ENCODE assay signal across 8 cellular contexts in the genomic region with DNA sequence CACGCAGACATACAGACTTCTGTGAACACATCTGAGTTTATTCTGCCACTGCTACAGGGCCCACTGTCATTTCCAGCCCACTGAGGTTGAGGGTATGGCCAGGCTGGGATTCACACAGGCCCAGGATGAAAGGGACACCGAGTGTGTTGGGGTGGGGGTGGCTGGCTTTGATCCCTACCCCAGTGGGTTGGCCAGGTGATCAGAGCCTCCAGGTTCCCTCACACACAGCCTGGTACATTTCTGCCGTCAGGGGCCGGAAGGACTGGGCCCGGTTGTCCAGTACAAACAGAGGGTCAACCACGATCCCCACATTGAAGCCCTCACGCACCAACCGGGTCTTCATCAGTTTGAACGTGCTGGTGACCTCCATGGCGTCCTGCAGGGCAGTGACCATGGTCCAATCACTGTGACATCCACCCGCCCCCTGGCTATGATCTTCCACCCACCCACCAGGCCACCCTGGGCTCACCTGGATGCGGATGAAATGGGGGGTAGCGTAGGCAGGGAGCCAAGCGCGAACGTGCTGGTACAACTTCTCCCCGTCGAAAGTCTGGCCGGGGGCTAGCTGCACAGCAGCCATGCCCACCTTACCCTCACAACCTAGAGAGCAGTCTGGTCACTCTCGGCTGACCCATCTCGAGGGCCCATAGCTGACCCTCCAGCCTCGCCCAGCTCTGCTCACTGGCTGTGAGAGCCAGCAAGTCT. TPM values are rescaled to one million over a fixed set of nuclear protein-coding genes. Genes with fewer than 3 reads are reported as not detected.
DNase-seq lines count a peak whose midpoint lies in the region; ATAC-seq and TF ChIP-seq lines count a peak whose summit lies in the region.

No MANE protein-coding gene starts in this region.

- no peak overlapping the region for H2AK5ac ChIP-seq in H9 (ENCODE audit: insufficient read length, low read length)

- H4K8ac ChIP-seq in H9 (replicated peaks; ENCODE audit: insufficient read length, low read depth, low read length) = no peak overlapping the region

- H3K27me3 ChIP-seq in H9 (ENCODE audit: insufficient read depth, low read length) = no peaks in the 10 kb centered on the region
- H3K27me3 ChIP-seq in hepatocyte = no peaks in the 10 kb centered on the region

- H3K79me2 ChIP-seq in H9 (ENCODE audit: insufficient read depth, low read length) (no peaks in the 10 kb centered on the region), hepatocyte (no peaks in the 10 kb centered on the region)

- no peak overlapping the region for H3K18ac ChIP-seq in H9 (ENCODE audit: insufficient read length, low read depth, low read length)

- no peak overlapping the region for H3K4ac ChIP-seq in H9 (ENCODE audit: low read depth, low read length)

- H3K4me3 ChIP-seq in hepatocyte = no peak overlapping the region

- H2AFZ ChIP-seq in H9 (ENCODE audit: low read length) (no peak overlapping the region), hepatocyte (peak overlapping the region; percentile 68)

- ATAC-seq in stimulated activated naive B cell treated with anti-CD40 and anti-IgM and Interleukin-4, amounts not matched to agents 10 μg/mL and 1 μg/mL and 100 μg/mL, for 72 hours (replicated peaks) = no peak
- ATAC-seq in HG03442 (IDR thresholded peaks at IDR 0.05; ENCODE audit: unreplicated experiment) (no peak), GM18502 (IDR thresholded peaks at IDR 0.05; ENCODE audit: poor library complexity, unreplicated experiment) (no peak)

- peaks cover 14% of the 10 kb centered on the region for H3K23me2 ChIP-seq in H9 (ENCODE audit: insufficient read length, low read depth, low read length, poor library complexity, severe bottlenecking)

- no peak overlapping the region for H4K5ac ChIP-seq in H9 (ENCODE audit: insufficient read length, low read depth, low read length)

- TF ChIP-seq CTCF in H9 (conservative IDR thresholded peaks at IDR 0.05) (no peak), hepatocyte (IDR thresholded peaks at IDR 0.05; ENCODE audit: poor library complexity) (no peak), GM13977 (IDR thresholded peaks at IDR 0.05; ENCODE audit: extremely low read depth, insufficient read depth, missing control alignments) (no peak)

- H3K79me1 ChIP-seq in H9 (ENCODE audit: insufficient read depth, low read depth, low read length, poor library complexity, severe bottlenecking) = no peaks in the 10 kb centered on the region

- H4K20me1 ChIP-seq in H9 (ENCODE audit: control insufficient read depth, insufficient read depth, insufficient read length) (no peaks in the 10 kb centered on the region), hepatocyte (ENCODE audit: insufficient read depth, poor library complexity, severe bottlenecking) (no peaks in the 10 kb centered on the region)

- no peak overlapping the region for H3K14ac ChIP-seq in H9 (ENCODE audit: insufficient read depth, low read length)

- in situ Hi-C loops in GM13977 (cut with MboI; ENCODE audit: low pct_unique_long_range_greater_than_20kb, low sequenced_read_pairs, unreplicated experiment) = no loop called here

- no peak overlapping the region for H2BK20ac ChIP-seq in H9 (ENCODE audit: low read depth, low read length, poor library complexity, severe bottlenecking)

- no peak overlapping the region for H3K27ac ChIP-seq in H9 (ENCODE audit: insufficient read length, low read depth, low read length)
- H3K27ac ChIP-seq in hepatocyte = no peak overlapping the region

- H3K56ac ChIP-seq in H9 (ENCODE audit: insufficient read length, low read depth, low read length) = no peak overlapping the region

- H3T11ph ChIP-seq in H9 (ENCODE audit: low read length) = no peak overlapping the region

- intact Hi-C loops in activated CD4-positive, alpha-beta memory T cell treated with anti-CD3 and anti-CD28 coated beads for 36 hours (cut with micrococcal nuclease) = loop anchor here (1.0 to 2.0 kb wide), 9 partner anchors 9 to 220 kb away; a partner anchor contains a TSS

- DNase-seq in H9 = no peak
- DNase-seq in activated CD4-positive, alpha-beta memory T cell treated with anti-CD3 and anti-CD28 coated beads for 36 hours = no peak
- DNase-seq in hepatocyte (ENCODE audit: low spot score) = peak; percentile 5
- DNase-seq in stimulated activated naive B cell treated with anti-CD40 and anti-IgM and Interleukin-4, amounts not matched to agents 10 μg/mL and 1 μg/mL and 100 μg/mL, for 72 hours = no peak
- no peak for DNase-seq in GF-D8 (lab: John Stamatoyannopoulos, UW)
- no peak for DNase-seq in GM13977 (ENCODE audit: low spot score)

- H3K4me1 Mint-ChIP-seq in H9 = peaks cover 9 to 12% of the 10 kb centered on the region in 2 experiments
- H3K4me1 Mint-ChIP-seq in activated CD4-positive, alpha-beta memory T cell treated with anti-CD3 and anti-CD28 coated beads for 36 hours (ENCODE audit: low read depth) = peaks cover 27% of the 10 kb centered on the region
- peaks cover 20 to 25% of the 10 kb centered on the region in 2 donors for H3K4me1 Mint-ChIP-seq in stimulated activated naive B cell treated with anti-CD40 and anti-IgM and Interleukin-4, amounts not matched to agents 10 μg/mL and 1 μg/mL and 100 μg/mL, for 72 hours

- no peak overlapping the region for H2BK120ac ChIP-seq in H9 (ENCODE audit: low read depth, low read length, poor library complexity, severe bottlenecking)

- H3K4me2 ChIP-seq in H9 (ENCODE audit: insufficient read depth, insufficient read length, low read length) = peak overlapping the region; percentile 60
- H3K4me2 ChIP-seq in hepatocyte = peak overlapping the region; percentile 76

- no peak overlapping the region for H2BK15ac ChIP-seq in H9 (ENCODE audit: low read depth, low read length)

- H3K27ac Mint-ChIP-seq in H9 = no peak overlapping the region; a peak in 2 of 7 replicates
- H3K27ac Mint-ChIP-seq in activated CD4-positive, alpha-beta memory T cell treated with anti-CD3 and anti-CD28 coated beads for 36 hours = peak overlapping the region; percentile 46
- H3K27ac Mint-ChIP-seq in stimulated activated naive B cell treated with anti-CD40 and anti-IgM and Interleukin-4, amounts not matched to agents 10 μg/mL and 1 μg/mL and 100 μg/mL, for 72 hours = peak overlapping the region; percentile 90

- peaks cover 4% of the 10 kb centered on the region for H3K27me3 Mint-ChIP-seq in H9 (ENCODE audit: low read depth)
- no peaks in the 10 kb centered on the region for H3K27me3 Mint-ChIP-seq in activated CD4-positive, alpha-beta memory T cell treated with anti-CD3 and anti-CD28 coated beads for 36 hours
- no peaks in the 10 kb centered on the region for H3K27me3 Mint-ChIP-seq in stimulated activated naive B cell treated with anti-CD40 and anti-IgM and Interleukin-4, amounts not matched to agents 10 μg/mL and 1 μg/mL and 100 μg/mL, for 72 hours

- CTCF ChIA-PET in activated CD4-positive, alpha-beta memory T cell treated with anti-CD3 and anti-CD28 coated beads for 36 hours (lab: Charles Lee) = interaction anchor here (1.2 to 3.0 kb wide), 2 partner anchors 21 to 74 kb away, joined by 3 to 21 read pairs; a partner anchor contains a TSS

- H2BK5ac ChIP-seq in H9 (ENCODE audit: insufficient read length, low read length) = no peak overlapping the region

- no CpG with 5 or more reads among the region's 22 CpGs for WGBS in H9 (ENCODE audit: extremely low coverage, insufficient read length, low lambda C conversion rate)
- 64% methylated on average over 21 of the region's 22 CpGs for WGBS in hepatocyte (ENCODE audit: low lambda C conversion rate, missing lambda C conversion rate)

- H3K9ac ChIP-seq in H9 (ENCODE audit: extremely low read depth, insufficient read length, low read length) = peak overlapping the region; percentile 1

- H2BK12ac ChIP-seq in H9 (ENCODE audit: insufficient read length, low read depth, low read length) = no peak overlapping the region

- no peak overlapping the region for H4K91ac ChIP-seq in H9 (ENCODE audit: insufficient read length, low read depth, low read length)

- H3K4me1 ChIP-seq in H9 (ENCODE audit: insufficient read depth, low read length) (peaks cover 6% of the 10 kb centered on the region; the same call in 1 of the 2 replicates), hepatocyte (ENCODE audit: insufficient read depth) (peaks cover 5% of the 10 kb centered on the region)

- peaks cover 0 to 3% of the 10 kb centered on the region in 2 experiments; a peak in 1 of 5 replicates for H3K9me3 Mint-ChIP-seq in H9
- peaks cover 2% of the 10 kb centered on the region for H3K9me3 Mint-ChIP-seq in activated CD4-positive, alpha-beta memory T cell treated with anti-CD3 and anti-CD28 coated beads for 36 hours
- peaks cover 11 to 15% of the 10 kb centered on the region in 2 donors for H3K9me3 Mint-ChIP-seq in stimulated activated naive B cell treated with anti-CD40 and anti-IgM and Interleukin-4, amounts not matched to agents 10 μg/mL and 1 μg/mL and 100 μg/mL, for 72 hours

- no peaks in the 10 kb centered on the region; a peak in 1 of 7 replicates for H3K36me3 Mint-ChIP-seq in H9 (ENCODE audit: insufficient read depth in 1 of 3, low read depth in 3 of 3)
- H3K36me3 Mint-ChIP-seq in activated CD4-positive, alpha-beta memory T cell treated with anti-CD3 and anti-CD28 coated beads for 36 hours = no peaks in the 10 kb centered on the region
- peaks cover 6 to 21% of the 10 kb centered on the region in 2 donors for H3K36me3 Mint-ChIP-seq in stimulated activated naive B cell treated with anti-CD40 and anti-IgM and Interleukin-4, amounts not matched to agents 10 μg/mL and 1 μg/mL and 100 μg/mL, for 72 hours

- H3K9me3 ChIP-seq in H9 (ENCODE audit: control insufficient read depth, low read depth, low read length) (no peaks in the 10 kb centered on the region), hepatocyte (ENCODE audit: low read depth) (no peaks in the 10 kb centered on the region)

- POLR2A ChIA-PET in activated CD4-positive, alpha-beta memory T cell treated with anti-CD3 and anti-CD28 coated beads for 36 hours (lab: Charles Lee) = interaction anchor here (1.2 to 1.3 kb wide), 2 partner anchors 8 to 10 kb away, joined by 3 to 4 read pairs; no protein-coding TSS in a partner anchor

- no peak overlapping the region for H3K23ac ChIP-seq in H9 (ENCODE audit: insufficient read length, low read depth, low read length)

- no peaks in the 10 kb centered on the region for H3K9me2 ChIP-seq in hepatocyte (replicated peaks; ENCODE audit: insufficient read depth)

- no peaks in the 10 kb centered on the region for H3K36me3 ChIP-seq in hepatocyte (replicated peaks; ENCODE audit: insufficient read depth, low read depth)

- H3K4me3 Mint-ChIP-seq in H9 = peak overlapping the region; percentile 86 to 99
- peak overlapping the region; percentile 89 for H3K4me3 Mint-ChIP-seq in activated CD4-positive, alpha-beta memory T cell treated with anti-CD3 and anti-CD28 coated beads for 36 hours
- peak overlapping the region; percentile 85 to 87 for H3K4me3 Mint-ChIP-seq in stimulated activated naive B cell treated with anti-CD40 and anti-IgM and Interleukin-4, amounts not matched to agents 10 μg/mL and 1 μg/mL and 100 μg/mL, for 72 hours

RNA-seq across cellular contexts. Expression of a gene that starts 13.3 kb away (rescaled TPM):
- total RNA-seq in H9 (2021) = 16.7 and 17.1 TPM in 2 replicates
- 10 to 100 TPM; 16.7 to 17.0 TPM for total RNA-seq in activated CD4-positive, alpha-beta memory T cell treated with anti-CD3 and anti-CD28 coated beads for 36 hours
- 8.4 and 9.0 TPM in 2 replicates for total RNA-seq in hepatocyte
- polyA plus RNA-seq in hepatocyte = 13.8 and 19.1 TPM in 2 replicates

RNA-seq across cellular contexts. Expression of a gene that starts 21.1 kb away (rescaled TPM):
- total RNA-seq in H9 (2021) (18.7 and 18.8 TPM in 2 replicates), hepatocyte (3.3 and 5.4 TPM in 2 replicates)
- 1 to 10 TPM; 9.9 to 10.0 TPM for total RNA-seq in activated CD4-positive, alpha-beta memory T cell treated with anti-CD3 and anti-CD28 coated beads for 36 hours
- 18.5 and 21.6 TPM in 2 replicates for polyA plus RNA-seq in hepatocyte

RNA-seq across cellular contexts. Expression of a gene that starts 22.3 kb away (rescaled TPM):
- total RNA-seq in H9 (2021) (7.6 and 8.4 TPM in 2 replicates), hepatocyte (11.2 and 20.5 TPM in 2 replicates)
- total RNA-seq in activated CD4-positive, alpha-beta memory T cell treated with anti-CD3 and anti-CD28 coated beads for 36 hours = 1 to 10 TPM; 6.4 to 7.5 TPM
- 13.8 and 20.7 TPM in 2 replicates for polyA plus RNA-seq in hepatocyte

RNA-seq across cellular contexts. Expression of a gene that starts 31.6 kb away (rescaled TPM):
- total RNA-seq in H9 (2021) (12.7 and 14.8 TPM in 2 replicates), hepatocyte (8.7 and 13.1 TPM in 2 replicates)
- total RNA-seq in activated CD4-positive, alpha-beta memory T cell treated with anti-CD3 and anti-CD28 coated beads for 36 hours = 1 to 10 TPM; 7.0 to 8.3 TPM
- 9.1 and 9.3 TPM in 2 replicates for polyA plus RNA-seq in hepatocyte

RNA-seq across cellular contexts. Expression of a gene that starts 45.4 kb away (rescaled TPM):
- 1,058 and 1,084 TPM in 2 replicates for total RNA-seq in H9 (2021)
- total RNA-seq in activated CD4-positive, alpha-beta memory T cell treated with anti-CD3 and anti-CD28 coated beads for 36 hours = 100 to 1,000 TPM; 404 to 408 TPM
- total RNA-seq in hepatocyte = 189 and 191 TPM in 2 replicates
- polyA plus RNA-seq in hepatocyte = 159 and 180 TPM in 2 replicates

Comparison
In these comparisons a context has a peak if more than half of its experiments do, and no peak if none do; other contexts are left out.
1. H3K27ac Mint-ChIP-seq: peak in activated CD4-positive, alpha-beta memory T cell treated with anti-CD3 and anti-CD28 coated beads for 36 hours (single experiment) and stimulated activated naive B cell treated with anti-CD40 and anti-IgM and Interleukin-4, amounts not matched to agents 10 μg/mL and 1 μg/mL and 100 μg/mL, for 72 hours (single experiment); none in H9 (0 of 3).
2. Peak in every context shown above with its lines, with median percentiles within 50 percentile points of each other: H3K4me3 Mint-ChIP-seq.